16 cellular contexts compared by ENCODE assay signal in the genomic region with DNA sequence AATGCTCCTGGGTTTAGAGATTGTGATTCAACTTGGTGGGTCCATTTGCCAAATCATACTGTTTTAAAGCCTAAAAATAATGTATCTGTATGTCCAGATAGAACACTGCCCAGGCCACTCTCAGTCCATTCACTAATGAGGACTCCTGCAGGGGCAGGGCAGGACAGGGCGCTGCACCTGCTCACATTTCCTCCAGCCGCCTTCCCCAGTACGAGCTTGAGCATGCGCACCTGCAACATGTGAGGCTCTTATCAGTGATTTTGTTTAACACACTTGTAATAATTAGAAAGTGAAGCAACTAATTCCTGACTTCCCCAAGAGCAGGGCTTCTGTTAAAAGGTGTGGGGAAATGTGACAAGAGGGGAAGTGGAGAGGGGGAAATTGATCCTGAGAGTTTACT.
"Had no signal": no experiment of that assay in that cellular context is flagged by ENCODE, and none has a peak within 500 bp of the region (broad histone marks: within the 10 kb centered on the region; RNA-seq: fewer than 3 reads in every experiment).

No MANE protein-coding gene starts in this region.

- H3K4me3 Mint-ChIP-seq: activated CD4-positive, alpha-beta T cell treated with anti-CD3 and anti-CD28 coated beads, Interleukin-2, amount 10 ng/mL, durations not matched to agents 24 days and 14 days; activated CD8-positive, alpha-beta T cell treated with anti-CD3 and anti-CD28 coated beads, Interleukin-2, amount 10 ng/mL, durations not matched to agents 7 days and 5 days; activated naive CD4-positive, alpha-beta T cell treated with anti-CD3 and anti-CD28 coated beads for 36 hours; activated T-cell treated with anti-CD3 and anti-CD28 coated beads, Interleukin-2, amount 50 U/mL, for 4 hours; naive thymus-derived CD4-positive, alpha-beta T cell; neural progenitor cell; stimulated activated naive CD8-positive, alpha-beta T cell treated with anti-CD3 and anti-CD28 coated beads, Interleukin-15, amount 100 ng/mL, for 72 hours had no signal

- H3K36me3 ChIP-seq: ascending aorta, breast epithelium, neural progenitor cell had no signal

- H3K27me3 Mint-ChIP-seq: activated CD4-positive, alpha-beta T cell treated with anti-CD3 and anti-CD28 coated beads, Interleukin-2, amount 10 ng/mL, durations not matched to agents 24 days and 14 days had no signal

- H3K27ac Mint-ChIP-seq: activated CD4-positive, alpha-beta T cell treated with anti-CD3 and anti-CD28 coated beads, Interleukin-2, amount 10 ng/mL, durations not matched to agents 24 days and 14 days; activated CD8-positive, alpha-beta T cell treated with anti-CD3 and anti-CD28 coated beads, Interleukin-2, amount 10 ng/mL, durations not matched to agents 7 days and 5 days; activated naive CD4-positive, alpha-beta T cell treated with anti-CD3 and anti-CD28 coated beads for 36 hours; naive thymus-derived CD4-positive, alpha-beta T cell; neural progenitor cell; stimulated activated naive CD8-positive, alpha-beta T cell treated with anti-CD3 and anti-CD28 coated beads, Interleukin-15, amount 100 ng/mL, for 72 hours had no signal

- H3K9me3 Mint-ChIP-seq: activated CD4-positive, alpha-beta T cell treated with anti-CD3 and anti-CD28 coated beads, Interleukin-2, amount 10 ng/mL, durations not matched to agents 24 days and 14 days; activated naive CD4-positive, alpha-beta T cell treated with anti-CD3 and anti-CD28 coated beads for 36 hours; activated T-cell treated with anti-CD3 and anti-CD28 coated beads, Interleukin-2, amount 50 U/mL, for 4 hours; neural progenitor cell; stimulated activated naive CD8-positive, alpha-beta T cell treated with anti-CD3 and anti-CD28 coated beads, Interleukin-15, amount 100 ng/mL, for 72 hours had no signal

- H3K27me3 ChIP-seq: ascending aorta, breast epithelium, neural progenitor cell had no signal

- ATAC-seq: activated CD8-positive, alpha-beta T cell treated with anti-CD3 and anti-CD28 coated beads, Interleukin-2, amount 10 ng/mL, durations not matched to agents 7 days and 5 days; activated T-cell treated with anti-CD3 and anti-CD28 coated beads, Interleukin-2, amount 50 U/mL, for 4 hours; naive thymus-derived CD4-positive, alpha-beta T cell; psoas muscle; right cardiac atrium; stimulated activated naive CD8-positive, alpha-beta T cell treated with anti-CD3 and anti-CD28 coated beads, Interleukin-15, amount 100 ng/mL, for 72 hours had no signal

- DNase-seq: activated CD4-positive, alpha-beta T cell treated with anti-CD3 and anti-CD28 coated beads, Interleukin-2, amount 10 ng/mL, durations not matched to agents 24 days and 14 days; activated CD8-positive, alpha-beta T cell treated with anti-CD3 and anti-CD28 coated beads, Interleukin-2, amount 10 ng/mL, durations not matched to agents 7 days and 5 days; activated naive CD4-positive, alpha-beta T cell treated with anti-CD3 and anti-CD28 coated beads for 36 hours; activated T-cell treated with anti-CD3 and anti-CD28 coated beads, Interleukin-2, amount 50 U/mL, for 4 hours; effector CD4-positive, alpha-beta T cell; head of caudate nucleus; mammary epithelial cell; naive thymus-derived CD4-positive, alpha-beta T cell; psoas muscle; right cardiac atrium; stimulated activated naive CD8-positive, alpha-beta T cell treated with anti-CD3 and anti-CD28 coated beads, Interleukin-15, amount 100 ng/mL, for 72 hours; T1000; trophoblast cell had no signal

- H3K9me3 ChIP-seq: ascending aorta, breast epithelium, psoas muscle had no signal

- H3K36me3 Mint-ChIP-seq: neural progenitor cell had no signal

- H3K4me3 ChIP-seq: ascending aorta, breast epithelium, neural progenitor cell, psoas muscle had no signal

- H3K27ac ChIP-seq: ascending aorta, breast epithelium, neural progenitor cell, psoas muscle had no signal

- H3K4me1 Mint-ChIP-seq: activated CD4-positive, alpha-beta T cell treated with anti-CD3 and anti-CD28 coated beads, Interleukin-2, amount 10 ng/mL, durations not matched to agents 24 days and 14 days; naive thymus-derived CD4-positive, alpha-beta T cell; stimulated activated naive CD8-positive, alpha-beta T cell treated with anti-CD3 and anti-CD28 coated beads, Interleukin-15, amount 100 ng/mL, for 72 hours had no signal

- H3K4me1 ChIP-seq: ascending aorta, breast epithelium, psoas muscle had no signal
